ENCODE assay signal across 9 cellular contexts in genomic region chr4:25441519-25442117, GRCh38.
DNase-seq lines count a peak whose midpoint lies in the region; ATAC-seq, FAIRE-seq and TF ChIP-seq lines count a peak whose summit lies in the region.
"Had no signal": no experiment of that assay in that cellular context is flagged by ENCODE, and none has a peak within 500 bp of the region (broad histone marks: within the 10 kb centered on the region; RNA-seq: fewer than 3 reads in every experiment).

No MANE protein-coding gene starts in this region.

- H3K9me1 ChIP-seq in endothelial cell of umbilical vein (replicated peaks; ENCODE audit: control insufficient read depth, extremely low read depth, insufficient read depth, low read length): no peaks in the 10 kb centered on the region

- H3K27ac ChIP-seq in endothelial cell of umbilical vein (ENCODE audit: insufficient read depth, low read depth, low read length): no peak overlapping the region

- H3K9me3 ChIP-seq in MG63 (no peaks in the 10 kb centered on the region), endothelial cell of umbilical vein (replicated peaks; ENCODE audit: control insufficient read depth, insufficient read depth, low read length) (no peaks in the 10 kb centered on the region)

- no peak overlapping the region for H3K4me2 ChIP-seq in endothelial cell of umbilical vein (ENCODE audit: insufficient read depth, low read length)

- no peak overlapping the region for H2AFZ ChIP-seq in endothelial cell of umbilical vein (ENCODE audit: low read depth, low read length)

- FAIRE-seq in endothelial cell of umbilical vein (lab: Jason Lieb, UNC): peak; percentile 94

- CTCF ChIA-PET in endothelial cell of umbilical vein (lab: Charles Lee): interaction anchor here (0.5 to 7.3 kb wide), 70 partner anchors 9 to 1069 kb away, joined by 3 to 414 read pairs (median 5); partner anchors contain the start of genes SLC34A2 and SMIM20

- H3K9ac ChIP-seq in endothelial cell of umbilical vein (replicated peaks; ENCODE audit: extremely low read depth, insufficient read depth, low read length): no peak overlapping the region

- POLR2A ChIA-PET in endothelial cell of umbilical vein (lab: Charles Lee): no interaction called here

- H3K27me3 ChIP-seq in MG63: no peaks in the 10 kb centered on the region
- H3K27me3 ChIP-seq in endothelial cell of umbilical vein (ENCODE audit: control insufficient read depth in 2 of 2, insufficient read depth in 2 of 2, low read length in 2 of 2): no peaks in the 10 kb centered on the region

- dilution Hi-C loops in endothelial cell of umbilical vein (cut with MboI; ENCODE audit: extremely low pct_ligation_motif_present, low sequenced_read_pairs): no loop called here

- no peaks in the 10 kb centered on the region for H4K20me1 ChIP-seq in endothelial cell of umbilical vein (replicated peaks; ENCODE audit: control insufficient read depth, extremely low read depth, insufficient read depth, low read length)

- TF ChIP-seq POLR2A in endothelial cell of umbilical vein (IDR thresholded peaks at IDR 0.05; ENCODE audit: low read depth, low read length): no peak
- no peak for TF ChIP-seq POLR2A in GM18505 (IDR thresholded peaks at IDR 0.05; ENCODE audit: borderline replicate concordance, extremely low read depth, insufficient read depth, insufficient read length)

- H3K36me3 ChIP-seq in MG63: no peaks in the 10 kb centered on the region
- H3K36me3 ChIP-seq in endothelial cell of umbilical vein (ENCODE audit: control insufficient read depth in 2 of 2, extremely low read depth in 1 of 2, insufficient read depth in 2 of 2, low read length in 2 of 2): no peaks in the 10 kb centered on the region

- no peaks in the 10 kb centered on the region for H3K79me2 ChIP-seq in endothelial cell of umbilical vein (ENCODE audit: control insufficient read depth, insufficient read depth, low read length)

- no TSS peak for BruUV-seq in endothelial cell of umbilical vein (replicated peaks; lab: Mats Ljungman, UMichigan)

- peaks cover 6% of the 10 kb centered on the region for H3K4me1 ChIP-seq in endothelial cell of umbilical vein (ENCODE audit: control insufficient read depth, extremely low read depth, insufficient read depth, low read length)

- peak; percentile 75 to 87 for TF ChIP-seq CTCF in endothelial cell of umbilical vein (IDR thresholded peaks at IDR 0.05; ENCODE audit: extremely low read depth in 1 of 2, insufficient read depth in 1 of 2, low read depth in 1 of 2, low read length in 2 of 2)

- no peak for ATAC-seq in HG03159 (IDR thresholded peaks at IDR 0.05; ENCODE audit: unreplicated experiment)
- ATAC-seq in GM18505 (IDR thresholded peaks at IDR 0.05; ENCODE audit: unreplicated experiment): no peak

- intact Hi-C loops in endothelial cell of umbilical vein (cut with micrococcal nuclease): loop anchor here (1.0 to 10.0 kb wide), 8 partner anchors 46 to 543 kb away; partner anchors contain the start of gene SEL1L3

- no peak overlapping the region for H3K4me3 ChIP-seq in MG63
- H3K4me3 ChIP-seq in endothelial cell of umbilical vein (replicated peaks in 1 of 3; ENCODE audit: insufficient read depth in 1 of 3, low read depth in 1 of 3, low read length in 3 of 3): no peak overlapping the region

- DNase-seq in activated CD4-positive, alpha-beta T cell treated with anti-CD3 and anti-CD28 coated beads for 48 hours: peak; percentile 28
- no peak for DNase-seq in activated CD4-positive, alpha-beta T cell treated with anti-CD3 and anti-CD28 coated beads for 1 hour
- peak; percentile 34 for DNase-seq in MG63
- peak; percentile 38 for DNase-seq in RPMI8226
- peak; percentile 77 for DNase-seq in endothelial cell of umbilical vein (ENCODE audit: low read depth, low spot score)
- peak; percentile 18 for DNase-seq in mesenteric fat pad (ENCODE audit: low spot score)
- DNase-seq: activated naive CD8-positive, alpha-beta T cell treated with anti-CD3 and anti-CD28 coated beads, Interleukin-2, amount 10 ng/mL, durations not matched to agents 7 days and 5 days had no signal

TF ChIP-seq in endothelial cell of umbilical vein, 7 proteins besides CTCF, POLR2A, EP300 and RAD21:
- no peak for TF ChIP-seq MYC (IDR thresholded peaks at IDR 0.05; ENCODE audit: low read depth, low read length)
- no peak for TF ChIP-seq FOS (IDR thresholded peaks at IDR 0.05; ENCODE audit: borderline replicate concordance, insufficient read depth, low read length)
- TF ChIP-seq POLR2AphosphoS5 (IDR thresholded peaks at IDR 0.05; ENCODE audit: insufficient read depth, low read depth, low read length): no peak
- TF ChIP-seq GATA2 (IDR thresholded peaks at IDR 0.05; ENCODE audit: insufficient read depth, insufficient read length, low read depth, low read length): no peak
- no peak for TF ChIP-seq EZH2 (IDR thresholded peaks at IDR 0.05; ENCODE audit: borderline replicate concordance, low read depth, low read length, severe bottlenecking)
- no peak for TF ChIP-seq JUN (IDR thresholded peaks at IDR 0.05; ENCODE audit: borderline replicate concordance, insufficient read depth, insufficient read length, low read depth)
- TF ChIP-seq, protein P1, sequence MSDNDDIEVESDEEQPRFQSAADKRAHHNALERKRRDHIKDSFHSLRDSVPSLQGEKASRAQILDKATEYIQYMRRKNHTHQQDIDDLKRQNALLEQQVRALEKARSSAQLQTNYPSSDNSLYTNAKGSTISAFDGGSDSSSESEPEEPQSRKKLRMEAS (IDR thresholded peaks at IDR 0.05; ENCODE audit: insufficient read depth, insufficient read length): no peak
